In genomic region chr3:195150194-195151118, GRCh38 we compare ENCODE assay signal across 8 cellular contexts.
DNase-seq lines count a peak whose midpoint lies in the region; ATAC-seq and TF ChIP-seq lines count a peak whose summit lies in the region.

No MANE protein-coding gene starts in this region.

- H3K9me3 Mint-ChIP-seq in T-helper 2 cell treated with Interferon-gamma antibody and Interleukin-4, amounts not matched to agents 5 μg/mL and 100 μg/mL, for 36 hours = no peaks in the 10 kb centered on the region

- peak overlapping the region; percentile 68 for H3K4me3 Mint-ChIP-seq in T-helper 2 cell treated with Interferon-gamma antibody and Interleukin-4, amounts not matched to agents 5 μg/mL and 100 μg/mL, for 36 hours

- TF ChIP-seq POLR2A in upper lobe of left lung (IDR thresholded peaks at IDR 0.05) = peak in 1 of 4 donors; percentile 63

- H3K4me3 ChIP-seq in GM12865 (ENCODE audit: low read depth, low read length) (peak overlapping the region; percentile 70), epithelial cell of esophagus (ENCODE audit: low read length) (peak overlapping the region; percentile 12), upper lobe of left lung (peak overlapping the region in 3 of 4 donors; percentile 15 to 39 (median 37))

- 5 to 7% methylated on average over 10 to 20 of the region's 20 CpGs for WGBS in upper lobe of left lung, 2 donors

- H3K36me3 ChIP-seq in upper lobe of left lung = no peaks in the 10 kb centered on the region

- peak overlapping the region; percentile 71 for H3K27ac Mint-ChIP-seq in T-helper 2 cell treated with Interferon-gamma antibody and Interleukin-4, amounts not matched to agents 5 μg/mL and 100 μg/mL, for 36 hours

- ATAC-seq in HG03342 (IDR thresholded peaks at IDR 0.05; ENCODE audit: unreplicated experiment) (peak; percentile 35), upper lobe of left lung (ENCODE audit: low FRiP score in 2 of 2) (peak; percentile 73 to 87), HG02970 (IDR thresholded peaks at IDR 0.05; ENCODE audit: low FRiP score, unreplicated experiment) (no peak)

- peak; percentile 87 for DNase-seq in GM12865 (ENCODE audit: low read depth)
- DNase-seq in T-helper 2 cell treated with Interferon-gamma antibody and Interleukin-4, amounts not matched to agents 5 μg/mL and 100 μg/mL, for 36 hours (ENCODE audit: low spot score) = no peak
- DNase-seq in epithelial cell of esophagus (ENCODE audit: low read depth) = peak; percentile 74
- DNase-seq in midbrain (lab: John Stamatoyannopoulos, UW) = peak; percentile 34
- DNase-seq in upper lobe of left lung = peak; percentile 62 to 86
- no peak for DNase-seq in epidermal melanocyte (ENCODE audit: insufficient read length, low spot score)

- no peaks in the 10 kb centered on the region for H3K36me3 Mint-ChIP-seq in T-helper 2 cell treated with Interferon-gamma antibody and Interleukin-4, amounts not matched to agents 5 μg/mL and 100 μg/mL, for 36 hours (ENCODE audit: low read depth)

- peak in 3 of 4 donors; percentile 66 to 95 (median 88) for TF ChIP-seq EP300 in upper lobe of left lung (IDR thresholded peaks at IDR 0.05)

- TF ChIP-seq CTCF in GM12865 (IDR thresholded peaks at IDR 0.05; ENCODE audit: insufficient read depth, low read depth, low read length, missing control alignments) = no peak
- no peak for TF ChIP-seq CTCF in epithelial cell of esophagus (IDR thresholded peaks at IDR 0.05; ENCODE audit: insufficient read depth, low read depth, low read length, missing control alignments)
- TF ChIP-seq CTCF in upper lobe of left lung (IDR thresholded peaks at IDR 0.05) = no peak

- H3K9me3 ChIP-seq in upper lobe of left lung = no peaks in the 10 kb centered on the region

- no peaks in the 10 kb centered on the region for H3K27me3 ChIP-seq in upper lobe of left lung

- H3K4me1 Mint-ChIP-seq in T-helper 2 cell treated with Interferon-gamma antibody and Interleukin-4, amounts not matched to agents 5 μg/mL and 100 μg/mL, for 36 hours (ENCODE audit: low read depth) = peaks cover 40% of the 10 kb centered on the region

- peak overlapping the region; percentile 71 to 92 (median 85) for H3K27ac ChIP-seq in upper lobe of left lung

- peaks cover 58 to 86% (median 78%) of the 10 kb centered on the region in 4 donors for H3K4me1 ChIP-seq in upper lobe of left lung

- peaks cover 5% of the 10 kb centered on the region for H3K27me3 Mint-ChIP-seq in T-helper 2 cell treated with Interferon-gamma antibody and Interleukin-4, amounts not matched to agents 5 μg/mL and 100 μg/mL, for 36 hours (ENCODE audit: low read depth)

Comparison
In these comparisons a context has a peak if more than half of its experiments do, and no peak if none do; other contexts are left out.
1. DNase-seq: peak in GM12865 (single experiment), epithelial cell of esophagus (single experiment), midbrain (single experiment) and upper lobe of left lung (2 of 2); none in T-helper 2 cell treated with Interferon-gamma antibody and Interleukin-4, amounts not matched to agents 5 μg/mL and 100 μg/mL, for 36 hours (single experiment) and epidermal melanocyte (single experiment).
2. H3K4me3 ChIP-seq: peak in every context shown above with its lines; median percentile 70 in GM12865; 37 in upper lobe of left lung; 12 in epithelial cell of esophagus.